Comparison of ENCODE assay signal across 8 cellular contexts in the genomic region with DNA sequence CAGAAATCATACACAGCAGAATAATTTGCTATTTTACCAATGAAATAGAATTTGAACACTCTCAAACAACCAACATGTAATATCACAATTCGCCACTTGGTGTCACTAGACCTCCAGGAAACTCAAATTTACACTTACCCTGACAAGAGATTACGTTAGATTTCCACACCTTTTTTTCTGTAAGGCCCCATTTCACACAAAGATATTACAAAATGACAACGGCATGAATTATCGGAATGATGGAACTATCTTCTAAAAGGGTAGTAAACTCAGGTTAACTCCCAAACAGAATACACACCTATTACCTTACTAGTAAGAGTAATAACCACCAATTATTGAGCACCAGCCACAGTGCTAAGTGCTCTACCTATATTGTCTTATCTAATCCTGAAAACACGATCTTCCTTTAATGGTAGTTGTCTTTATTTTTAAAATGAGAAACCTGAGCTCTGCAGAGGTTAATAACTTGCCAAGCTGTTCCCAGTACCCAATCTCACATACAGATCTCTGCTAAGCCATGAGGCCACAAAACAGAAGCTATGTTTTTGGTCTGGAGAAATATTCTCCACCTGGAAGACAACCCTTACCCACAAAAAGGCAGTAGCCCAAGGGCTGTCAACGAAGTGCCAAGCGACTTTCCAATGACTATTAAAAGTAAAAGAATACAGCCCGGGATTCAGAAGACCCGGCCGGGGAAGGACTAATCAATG.
DNase-seq lines count a peak whose midpoint lies in the region; ATAC-seq and TF ChIP-seq lines count a peak whose summit lies in the region.

No MANE protein-coding gene starts in this region.

- H4K20me1 ChIP-seq in hepatocyte (ENCODE audit: insufficient read depth, poor library complexity, severe bottlenecking) (no peaks in the 10 kb centered on the region), smooth muscle cell (ENCODE audit: low read depth) (no peaks in the 10 kb centered on the region)

- H3K4me1 ChIP-seq in hepatocyte (ENCODE audit: insufficient read depth) (no peaks in the 10 kb centered on the region), smooth muscle cell (ENCODE audit: low read depth) (peaks cover 6% of the 10 kb centered on the region)

- H2AFZ ChIP-seq in hepatocyte: no peak overlapping the region
- H2AFZ ChIP-seq in smooth muscle cell (ENCODE audit: low read depth): no peak overlapping the region

- H3K4me2 ChIP-seq in hepatocyte: no peak overlapping the region
- peak overlapping the region; percentile 12 for H3K4me2 ChIP-seq in smooth muscle cell

- no peaks in the 10 kb centered on the region for H3K36me3 ChIP-seq in hepatocyte (replicated peaks; ENCODE audit: insufficient read depth, low read depth)
- H3K36me3 ChIP-seq in smooth muscle cell (ENCODE audit: low read depth): no peaks in the 10 kb centered on the region

- H3K9me3 ChIP-seq in hepatocyte (ENCODE audit: low read depth) (no peaks in the 10 kb centered on the region), smooth muscle cell (replicated peaks; ENCODE audit: low read depth) (no peaks in the 10 kb centered on the region)

- no peaks in the 10 kb centered on the region for H3K79me2 ChIP-seq in hepatocyte
- H3K79me2 ChIP-seq in smooth muscle cell (ENCODE audit: low read depth): no peaks in the 10 kb centered on the region

- no peaks in the 10 kb centered on the region for H3K9me2 ChIP-seq in hepatocyte (replicated peaks; ENCODE audit: insufficient read depth)

- 49% methylated on average over 10 of the region's 10 CpGs for WGBS in hepatocyte (ENCODE audit: low lambda C conversion rate, missing lambda C conversion rate)
- 51% methylated on average over 10 of the region's 10 CpGs for WGBS in smooth muscle cell (ENCODE audit: low lambda C conversion rate)

- ATAC-seq in GM21381 (IDR thresholded peaks at IDR 0.05; ENCODE audit: unreplicated experiment): no peak

- H3K27ac ChIP-seq in hepatocyte: peak overlapping the region; percentile 6
- peak overlapping the region; percentile 48 for H3K27ac ChIP-seq in smooth muscle cell (ENCODE audit: low read depth)

- H3K4me3 ChIP-seq in HFF-Myc (replicated peaks; ENCODE audit: low read depth, low read length) (no peak overlapping the region), astrocyte of the cerebellum (ENCODE audit: low read depth, low read length) (no peak overlapping the region), hepatocyte (no peak overlapping the region), smooth muscle cell (no peak overlapping the region)

- DNase-seq in NCI-H2107 treated with DMSO at 0.1 percent for 48 hours (lab: John Stamatoyannopoulos, UW; ENCODE audit: unreplicated experiment) (peak; percentile 19), NCI-H2107 (lab: John Stamatoyannopoulos, UW) (no peak), HFF-Myc (ENCODE audit: extremely low read depth, low read depth) (peak; percentile 39), NCI-H345 (lab: John Stamatoyannopoulos, UW) (peak; percentile 28), astrocyte of the cerebellum (ENCODE audit: low read depth) (peak; percentile 76), hepatocyte (ENCODE audit: low spot score) (peak; percentile 68), smooth muscle cell (lab: John Stamatoyannopoulos, UW; ENCODE audit: unreplicated experiment) (no peak)

- in situ Hi-C loops in astrocyte of the cerebellum (cut with HindIII; ENCODE audit: low sequenced_read_pairs): loop anchor here (5.0 kb wide), 1 partner anchor 304 kb away; no protein-coding TSS in a partner anchor

- no peaks in the 10 kb centered on the region for H3F3A ChIP-seq in smooth muscle cell (ENCODE audit: low read depth)

- TF ChIP-seq CTCF in HFF-Myc (IDR thresholded peaks at IDR 0.05; ENCODE audit: low read depth, low read length, missing control alignments) (peak; percentile 49), astrocyte of the cerebellum (IDR thresholded peaks at IDR 0.05; ENCODE audit: low read depth, low read length, missing control alignments) (peak; percentile 51), hepatocyte (IDR thresholded peaks at IDR 0.05; ENCODE audit: poor library complexity) (peak; percentile 91), smooth muscle cell (IDR thresholded peaks at IDR 0.05; ENCODE audit: borderline replicate concordance, insufficient read depth, poor library complexity, severe bottlenecking) (peak; percentile 87)

- no peak overlapping the region for H3K9ac ChIP-seq in smooth muscle cell (ENCODE audit: low read depth)

- H3K27me3 ChIP-seq in hepatocyte (no peaks in the 10 kb centered on the region), smooth muscle cell (ENCODE audit: low read depth) (no peaks in the 10 kb centered on the region)

Comparison
In these comparisons a context has a peak if more than half of its experiments do, and no peak if none do; other contexts are left out.
1. DNase-seq: peak in NCI-H2107 treated with DMSO at 0.1 percent for 48 hours (single experiment), HFF-Myc (single experiment), NCI-H345 (single experiment), astrocyte of the cerebellum (single experiment) and hepatocyte (single experiment); none in NCI-H2107 (single experiment) and smooth muscle cell (single experiment).
2. Peak in every context shown above with its lines, with median percentiles within 50 percentile points of each other: CTCF ChIP-seq.